Comparison of ENCODE assay signal across 17 cellular contexts in genomic region chr1:15489052-15489736, GRCh38. TPM values are rescaled to one million over a fixed set of nuclear protein-coding genes. Genes with fewer than 3 reads are reported as not detected.
DNase-seq lines count a peak whose midpoint lies in the region; ATAC-seq and TF ChIP-seq lines count a peak whose summit lies in the region.
"Had no signal": no experiment of that assay in that cellular context is flagged by ENCODE, and none has a peak within 500 bp of the region (broad histone marks: within the 10 kb centered on the region; RNA-seq: fewer than 3 reads in every experiment).

No MANE protein-coding gene starts in this region.

- no peaks in the 10 kb centered on the region for H3K27me3 ChIP-seq in BE2C
- H3K27me3 ChIP-seq: colonic mucosa, tibial nerve had no signal

- no peak for TF ChIP-seq CTCF in BE2C (IDR thresholded peaks at IDR 0.05; ENCODE audit: low read depth, low read length)

- no peak overlapping the region for H3K4me3 ChIP-seq in BE2C (ENCODE audit: low read depth, low read length)
- H3K4me3 ChIP-seq: colonic mucosa, tibial nerve had no signal

- DNase-seq in BE2C = peak; percentile 62
- peak; percentile 83 for DNase-seq in NCI-H146 (lab: John Stamatoyannopoulos, UW)
- DNase-seq in SHP77 treated with DMSO at 0.1 percent for 48 hours (lab: John Stamatoyannopoulos, UW) = peak; percentile 24
- peak; percentile 63 for DNase-seq in medulla oblongata (ENCODE audit: extremely low spot score)
- no peak for DNase-seq in LoVo (ENCODE audit: low spot score)
- DNase-seq: activated CD4-positive, alpha-beta T cell treated with anti-CD3 and anti-CD28 coated beads for 1 hour; activated naive CD8-positive, alpha-beta T cell treated with anti-CD3 and anti-CD28 coated beads, Interleukin-2, amount 10 ng/mL, durations not matched to agents 7 days and 5 days; activated T-cell treated with anti-CD3 and anti-CD28 coated beads for 4 hours; colonic mucosa; mammary epithelial cell; stimulated activated CD4-positive, alpha-beta T cell treated with anti-CD3 and anti-CD28 coated beads, Interleukin-15, amount 100 ng/mL, for 24 hours; T-cell had no signal

- H3K9me3 ChIP-seq in BE2C = no peaks in the 10 kb centered on the region
- H3K9me3 ChIP-seq: colonic mucosa had no signal

- ATAC-seq in GM18873 (IDR thresholded peaks at IDR 0.05; ENCODE audit: low FRiP score, unreplicated experiment) = no peak
- no peak for ATAC-seq in GM18861 (IDR thresholded peaks at IDR 0.05; ENCODE audit: unreplicated experiment)
- no peak for ATAC-seq in GM21737 (IDR thresholded peaks at IDR 0.05; ENCODE audit: unreplicated experiment)
- ATAC-seq: esophagus mucosa, T-cell had no signal

- no peaks in the 10 kb centered on the region for H3K36me3 ChIP-seq in BE2C
- H3K36me3 ChIP-seq: colonic mucosa had no signal

- H3K4me1 ChIP-seq in BE2C = no peaks in the 10 kb centered on the region
- H3K4me1 ChIP-seq: colonic mucosa, tibial nerve had no signal

RNA-seq across cellular contexts. Expression of gene CELA2B, which starts 13.3 kb away (rescaled TPM):
- polyA plus RNA-seq in BE2C (2012; ENCODE audit: insufficient read depth, insufficient read length, low read depth) = not detected
- polyA plus RNA-seq: mammary epithelial cell had no signal

RNA-seq across cellular contexts. Expression of gene CELA2A, which starts 32.7 kb away (rescaled TPM):
- not detected for polyA plus RNA-seq in BE2C (2012; ENCODE audit: insufficient read depth, insufficient read length, low read depth)
- polyA plus RNA-seq: mammary epithelial cell had no signal

RNA-seq across cellular contexts. Expression of gene CASP9, which starts 34.8 kb away (rescaled TPM):
- 6.3 TPM for polyA plus RNA-seq in BE2C (2012; ENCODE audit: insufficient read depth, insufficient read length, low read depth)

RNA-seq across cellular contexts. Expression of gene DNAJC16, which starts 37.5 kb away (rescaled TPM):
- polyA plus RNA-seq in BE2C (2012; ENCODE audit: insufficient read depth, insufficient read length, low read depth) = 3.0 TPM

RNA-seq across cellular contexts. Expression of gene CTRC, which starts 51.0 kb away (rescaled TPM):
- polyA plus RNA-seq in BE2C (2012; ENCODE audit: insufficient read depth, insufficient read length, low read depth) = not detected
- polyA plus RNA-seq: mammary epithelial cell had no signal
